In the genomic region with DNA sequence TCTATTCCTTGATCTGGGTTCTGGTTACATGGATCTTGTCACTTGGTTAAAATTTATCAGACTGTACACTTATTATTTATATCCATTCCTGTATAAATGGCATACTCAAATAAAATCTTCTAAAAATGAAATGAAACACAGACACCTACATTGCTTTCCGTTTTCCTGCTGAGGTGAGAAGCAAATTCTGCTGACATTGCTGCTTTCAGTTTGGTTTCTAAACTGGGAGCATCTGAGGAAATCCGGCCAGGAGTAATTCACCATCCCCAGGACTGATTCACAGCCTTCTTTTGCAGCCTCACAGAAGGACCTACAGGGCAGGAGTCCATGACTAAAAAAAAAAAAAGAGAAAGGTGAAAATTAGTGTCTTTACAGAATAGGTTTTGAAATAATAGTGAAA, we compare ENCODE assay signal across 1 cellular context.
TF ChIP-seq lines count a peak whose summit lies in the region.

No MANE protein-coding gene starts in this region.

TF ChIP-seq in H1, 55 proteins besides CTCF, POLR2A, EP300 and RAD21:
- TF ChIP-seq NANOG (IDR thresholded peaks at IDR 0.05; ENCODE audit: insufficient read depth, low read depth, low read length, poor library complexity, severe bottlenecking) (no peak), MAFK (IDR thresholded peaks at IDR 0.05; ENCODE audit: low read depth, low read length) (peak; percentile 76), SIN3A (conservative IDR thresholded peaks at IDR 0.05 in 1 of 2, IDR thresholded peaks at IDR 0.05 in 1 of 2; ENCODE audit: low read depth in 1 of 2, low read length in 2 of 2) (no peak), EGR1 (IDR thresholded peaks at IDR 0.05; ENCODE audit: borderline replicate concordance, low read depth, low read length) (no peak)
